ENCODE assay signal across 18 cellular contexts in the genomic region with DNA sequence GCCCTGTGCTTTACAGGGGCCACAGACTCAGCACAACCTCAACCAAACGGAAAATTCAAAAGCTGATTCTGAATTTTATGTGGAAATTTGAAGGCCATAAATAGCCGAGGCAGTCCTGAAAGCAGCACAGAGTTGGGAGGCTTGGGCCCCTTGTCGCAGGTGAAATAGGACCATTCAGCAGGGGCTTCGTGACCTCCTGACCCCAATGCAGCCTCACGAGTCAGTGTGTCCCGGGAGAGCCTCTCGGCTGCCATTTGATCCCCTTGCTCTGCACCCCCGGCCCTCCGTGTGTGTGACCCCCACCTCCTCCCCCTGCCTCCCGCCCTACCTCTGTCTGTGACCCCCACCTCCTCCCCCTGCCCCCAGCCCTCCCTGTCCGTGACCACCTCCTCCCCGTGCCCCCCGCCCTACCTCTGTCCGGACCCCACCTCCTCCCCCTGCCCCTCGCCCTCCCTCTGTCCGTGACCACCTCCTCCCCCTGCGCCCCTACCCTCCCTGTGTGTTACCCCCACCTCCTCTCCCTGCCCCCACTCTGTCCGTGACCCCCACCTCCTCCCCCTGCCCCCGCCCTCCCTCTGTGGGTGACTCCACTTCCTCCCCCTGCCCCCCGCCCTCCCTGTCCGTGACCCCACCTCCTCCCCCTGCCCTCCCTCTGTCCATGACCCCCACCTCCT. TPM values are rescaled to one million over a fixed set of nuclear protein-coding genes. Genes with fewer than 3 reads are reported as not detected.
A peak's percentile ranks its signal among the peaks of the same experiment; 100 is the strongest.
DNase-seq lines count a peak whose midpoint lies in the region; ATAC-seq and TF ChIP-seq lines count a peak whose summit lies in the region.
"Had no signal": no experiment of that assay in that cellular context is flagged by ENCODE, and none has a peak within 500 bp of the region (broad histone marks: within the 10 kb centered on the region; RNA-seq: fewer than 3 reads in every experiment).

No MANE protein-coding gene starts in this region.

- H3K4me3 Mint-ChIP-seq in stimulated activated naive CD8-positive, alpha-beta T cell treated with anti-CD3 and anti-CD28 coated beads, Interleukin-15, amount 100 ng/mL, for 72 hours = no peak overlapping the region
- H3K4me3 Mint-ChIP-seq: CD8-positive, alpha-beta T cell had no signal

- no peak overlapping the region for H3K27ac Mint-ChIP-seq in stimulated activated naive CD8-positive, alpha-beta T cell treated with anti-CD3 and anti-CD28 coated beads, Interleukin-15, amount 100 ng/mL, for 72 hours
- H3K27ac Mint-ChIP-seq: CD8-positive, alpha-beta T cell had no signal

- no peak overlapping the region for H3K4me3 ChIP-seq in osteoblast (ENCODE audit: insufficient read depth, low read length)
- H3K4me3 ChIP-seq: BLaER1 had no signal

- no peak for TF ChIP-seq CTCF in osteoblast (IDR thresholded peaks at IDR 0.05; ENCODE audit: extremely low read depth, low read depth, low read length)

- no peak for DNase-seq in stimulated activated naive CD8-positive, alpha-beta T cell treated with anti-CD3 and anti-CD28 coated beads, Interleukin-15, amount 100 ng/mL, for 72 hours
- no peak for DNase-seq in stimulated activated naive CD8-positive, alpha-beta T cell treated with anti-CD3 and anti-CD28 coated beads, Interleukin-15, Interleukin-2, amounts not matched to agents 100 U/mL and 50 U/mL, for 24 hours
- DNase-seq in islet precursor cell (peak; percentile 26), osteoblast (ENCODE audit: insufficient read length, low spot score, missing footprints) (peak; percentile 42), 8988T (no peak), GOT3 (lab: John Stamatoyannopoulos, UW) (no peak), NCI-H446 (lab: John Stamatoyannopoulos, UW) (no peak)
- DNase-seq in stimulated activated CD4-positive, alpha-beta T cell treated with anti-CD3 and anti-CD28 coated beads, Interleukin-2, amount 100 ng/mL, for 24 hours = no peak
- DNase-seq: Calu3; CD8-positive, alpha-beta T cell; GF-D8; MM.1S; NCI-H1105; NCI-H2081; NCI-H510A; NCI-H774; Right ventricle myocardium superior had no signal

- H3K9me3 ChIP-seq in osteoblast (ENCODE audit: low read depth, low read length) = no peaks in the 10 kb centered on the region

- peaks cover 38% of the 10 kb centered on the region for H4K20me1 ChIP-seq in osteoblast (ENCODE audit: insufficient read depth, low read length)

- peaks cover 83% of the 10 kb centered on the region for H3K79me2 ChIP-seq in osteoblast (ENCODE audit: insufficient read depth, low read length)

- no peaks in the 10 kb centered on the region for H3K27me3 Mint-ChIP-seq in stimulated activated naive CD8-positive, alpha-beta T cell treated with anti-CD3 and anti-CD28 coated beads, Interleukin-15, amount 100 ng/mL, for 72 hours

- peaks cover 45% of the 10 kb centered on the region for H3K36me3 ChIP-seq in osteoblast (ENCODE audit: insufficient read depth, low read length)

- peak; percentile 84 for ATAC-seq in stimulated activated naive CD8-positive, alpha-beta T cell treated with anti-CD3 and anti-CD28 coated beads, Interleukin-15, amount 100 ng/mL, for 72 hours
- ATAC-seq in stimulated activated naive CD8-positive, alpha-beta T cell treated with anti-CD3 and anti-CD28 coated beads, Interleukin-15, Interleukin-2, amounts not matched to agents 100 U/mL and 50 U/mL, for 24 hours = no peak
- ATAC-seq: CD8-positive, alpha-beta T cell had no signal

- no peak overlapping the region for H2AFZ ChIP-seq in osteoblast (ENCODE audit: low read length)

- H3K4me1 Mint-ChIP-seq in stimulated activated naive CD8-positive, alpha-beta T cell treated with anti-CD3 and anti-CD28 coated beads, Interleukin-15, amount 100 ng/mL, for 72 hours = peaks cover 7% of the 10 kb centered on the region

- no peaks in the 10 kb centered on the region for H3K9me3 Mint-ChIP-seq in stimulated activated naive CD8-positive, alpha-beta T cell treated with anti-CD3 and anti-CD28 coated beads, Interleukin-15, amount 100 ng/mL, for 72 hours

- H3K4me2 ChIP-seq in osteoblast (ENCODE audit: insufficient read depth, low read length) = no peak overlapping the region
- H3K4me2 ChIP-seq: BLaER1 had no signal

- H3K4me1 ChIP-seq in osteoblast (ENCODE audit: insufficient read depth, low read length) = peaks cover 9% of the 10 kb centered on the region

- no peaks in the 10 kb centered on the region for H3K27me3 ChIP-seq in osteoblast (ENCODE audit: insufficient read depth, low read length)
- H3K27me3 ChIP-seq: BLaER1 had no signal

- no peak overlapping the region for H3K27ac ChIP-seq in osteoblast (ENCODE audit: low read depth, low read length)
- H3K27ac ChIP-seq: BLaER1 had no signal

RNA-seq across cellular contexts. Expression of gene TFDP1, which starts 41.7 kb away (rescaled TPM):
- 48.6 and 56.8 TPM in 2 replicates for total RNA-seq in osteoblast

RNA-seq across cellular contexts. Expression of gene DCUN1D2, which starts 52.4 kb away (rescaled TPM):
- total RNA-seq in osteoblast = 12.1 and 14.8 TPM in 2 replicates

Comparison
In these comparisons a context has a peak if more than half of its experiments do, and no peak if none do; other contexts are left out.
1. DNase-seq: peak in islet precursor cell (single experiment) and osteoblast (single experiment); none in stimulated activated naive CD8-positive, alpha-beta T cell treated with anti-CD3 and anti-CD28 coated beads, Interleukin-15, amount 100 ng/mL, for 72 hours (0 of 2), stimulated activated naive CD8-positive, alpha-beta T cell treated with anti-CD3 and anti-CD28 coated beads, Interleukin-15, Interleukin-2, amounts not matched to agents 100 U/mL and 50 U/mL, for 24 hours (single experiment), 8988T (single experiment), GOT3 (single experiment), stimulated activated CD4-positive, alpha-beta T cell treated with anti-CD3 and anti-CD28 coated beads, Interleukin-2, amount 100 ng/mL, for 24 hours (0 of 2) and NCI-H446 (0 of 2).